9 cellular contexts compared by ENCODE assay signal in genomic region chr12:65656904-65657351, GRCh38.
DNase-seq lines count a peak whose midpoint lies in the region; TF ChIP-seq lines count a peak whose summit lies in the region.
"Had no signal": no experiment of that assay in that cellular context is flagged by ENCODE, and none has a peak within 500 bp of the region (broad histone marks: within the 10 kb centered on the region; RNA-seq: fewer than 3 reads in every experiment).

No MANE protein-coding gene starts in this region.

- TF ChIP-seq CTCF in esophagus squamous epithelium (IDR thresholded peaks at IDR 0.05): no peak

- no peak overlapping the region for H3K27ac ChIP-seq in esophagus squamous epithelium

- peaks cover 15% of the 10 kb centered on the region for H3K4me1 Mint-ChIP-seq in activated T-helper 2 cell treated with anti-CD3 and anti-CD28 coated beads, Interferon-gamma antibody, Interleukin-2, Interleukin-4, amounts not matched to agents 10 μg/mL and 5 μg/mL and 100 μg/mL, durations not matched to agents 14 hours and 24 hours and 36 hours (ENCODE audit: low read depth)
- H3K4me1 Mint-ChIP-seq: neural crest cell had no signal

- H3K36me3 Mint-ChIP-seq in activated T-helper 2 cell treated with anti-CD3 and anti-CD28 coated beads, Interferon-gamma antibody, Interleukin-2, Interleukin-4, amounts not matched to agents 10 μg/mL and 5 μg/mL and 100 μg/mL, durations not matched to agents 14 hours and 24 hours and 36 hours (ENCODE audit: low read depth): no peaks in the 10 kb centered on the region

- no peaks in the 10 kb centered on the region for H3K9me3 ChIP-seq in esophagus squamous epithelium

- no peaks in the 10 kb centered on the region for H3K9me3 Mint-ChIP-seq in activated T-helper 2 cell treated with anti-CD3 and anti-CD28 coated beads, Interferon-gamma antibody, Interleukin-2, Interleukin-4, amounts not matched to agents 10 μg/mL and 5 μg/mL and 100 μg/mL, durations not matched to agents 14 hours and 24 hours and 36 hours
- H3K9me3 Mint-ChIP-seq: neural crest cell had no signal

- WGBS in esophagus squamous epithelium, 2 donors: 34 to 37% methylated on average over 3 of the region's 3 CpGs

- DNase-seq in Daoy (ENCODE audit: low read depth): peak; percentile 96
- DNase-seq in Jurkat, Clone E6-1 (ENCODE audit: low read depth, low spot score): peak; percentile 64
- DNase-seq in activated T-helper 2 cell treated with anti-CD3 and anti-CD28 coated beads, Interferon-gamma antibody, Interleukin-2, Interleukin-4, amounts not matched to agents 10 μg/mL and 5 μg/mL and 100 μg/mL, durations not matched to agents 14 hours and 24 hours and 36 hours (ENCODE audit: low spot score): no peak
- DNase-seq in lung microvascular endothelial cell (ENCODE audit: low read depth in 2 of 2): peak; percentile 54 to 97
- DNase-seq in esophagus squamous epithelium (lab: John Stamatoyannopoulos, UW): no peak
- DNase-seq in mesenteric fat pad (ENCODE audit: low spot score): no peak
- DNase-seq in hippocampal formation (lab: John Stamatoyannopoulos, UW): no peak
- no peak for DNase-seq in cerebellum (ENCODE audit: low spot score)

- peak overlapping the region; percentile 43 for H3K27ac Mint-ChIP-seq in activated T-helper 2 cell treated with anti-CD3 and anti-CD28 coated beads, Interferon-gamma antibody, Interleukin-2, Interleukin-4, amounts not matched to agents 10 μg/mL and 5 μg/mL and 100 μg/mL, durations not matched to agents 14 hours and 24 hours and 36 hours

- H3K27me3 ChIP-seq in esophagus squamous epithelium: no peaks in the 10 kb centered on the region

- no peak overlapping the region for H3K4me3 Mint-ChIP-seq in activated T-helper 2 cell treated with anti-CD3 and anti-CD28 coated beads, Interferon-gamma antibody, Interleukin-2, Interleukin-4, amounts not matched to agents 10 μg/mL and 5 μg/mL and 100 μg/mL, durations not matched to agents 14 hours and 24 hours and 36 hours (ENCODE audit: low read depth)
- H3K4me3 Mint-ChIP-seq: neural crest cell had no signal

- intact Hi-C loops in activated T-helper 2 cell treated with anti-CD3 and anti-CD28 coated beads, Interferon-gamma antibody, Interleukin-2, Interleukin-4, amounts not matched to agents 10 μg/mL and 5 μg/mL and 100 μg/mL, durations not matched to agents 14 hours and 24 hours and 36 hours (cut with micrococcal nuclease): loop anchor here (1.0 to 5.0 kb wide), 4 partner anchors 10 to 780 kb away; no protein-coding TSS in a partner anchor
- intact Hi-C loops in esophagus squamous epithelium (cut with DNase I): no loop called here

- no peak for TF ChIP-seq POLR2A in esophagus squamous epithelium (IDR thresholded peaks at IDR 0.05)

- no peak overlapping the region for H3K4me3 ChIP-seq in Jurkat, Clone E6-1 (ENCODE audit: low read length)
- H3K4me3 ChIP-seq in esophagus squamous epithelium: no peak overlapping the region

- peaks cover 23% of the 10 kb centered on the region for H3K27me3 Mint-ChIP-seq in activated T-helper 2 cell treated with anti-CD3 and anti-CD28 coated beads, Interferon-gamma antibody, Interleukin-2, Interleukin-4, amounts not matched to agents 10 μg/mL and 5 μg/mL and 100 μg/mL, durations not matched to agents 14 hours and 24 hours and 36 hours (ENCODE audit: low read depth)

- no peaks in the 10 kb centered on the region for H3K36me3 ChIP-seq in esophagus squamous epithelium

- peaks cover 0 to 6% (median 0%) of the 10 kb centered on the region in 3 donors for H3K4me1 ChIP-seq in esophagus squamous epithelium

Comparison
In these comparisons a context has a peak if more than half of its experiments do, and no peak if none do; other contexts are left out.
1. DNase-seq: peak in Daoy (single experiment), Jurkat, Clone E6-1 (single experiment) and lung microvascular endothelial cell (2 of 2); none in activated T-helper 2 cell treated with anti-CD3 and anti-CD28 coated beads, Interferon-gamma antibody, Interleukin-2, Interleukin-4, amounts not matched to agents 10 μg/mL and 5 μg/mL and 100 μg/mL, durations not matched to agents 14 hours and 24 hours and 36 hours (single experiment), esophagus squamous epithelium (single experiment), mesenteric fat pad (single experiment), hippocampal formation (0 of 2) and cerebellum (single experiment).